Comparison of ENCODE assay signal across 20 cellular contexts in the genomic region with DNA sequence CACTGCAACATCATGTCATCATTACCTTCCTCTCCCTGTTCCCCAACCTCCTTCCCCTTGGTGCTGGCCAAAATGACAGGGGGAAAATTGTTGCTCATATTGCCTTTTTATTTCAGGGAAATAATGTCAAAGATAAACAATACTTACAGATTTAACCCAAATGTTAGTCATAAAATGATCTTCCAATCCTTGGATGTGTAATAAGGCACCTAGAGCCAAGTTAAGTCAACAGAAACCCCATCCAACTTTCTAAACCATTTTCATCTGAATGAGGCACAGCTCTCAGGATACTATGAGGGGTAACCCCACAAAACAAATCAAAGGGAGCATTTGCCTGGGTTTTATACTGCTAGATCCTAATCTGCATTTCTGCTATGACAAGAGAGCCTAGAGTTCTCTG.
"Had no signal": no experiment of that assay in that cellular context is flagged by ENCODE, and none has a peak within 500 bp of the region (broad histone marks: within the 10 kb centered on the region; RNA-seq: fewer than 3 reads in every experiment).

No MANE protein-coding gene starts in this region.

- DNase-seq: IMR-90, Karpas-422, KG1, MM.1S, NCI-H1092 treated with DMSO at 0.1 percent for 48 hours, NCI-H1436, NCI-H187, NCI-H2029, NCI-H2227 treated with DMSO at 0.1 percent for 48 hours, NCI-H524, NCI-H526 treated with DMSO at 0.1 percent for 48 hours, NCI-H774, Right ventricle myocardium superior, RPMI8226, SIG-M5, SW 1271 had no signal

- H3K27ac ChIP-seq: SJSA1, SK-N-MC had no signal

- H3K27me3 ChIP-seq: SJSA1 had no signal

- FAIRE-seq: HepG2, RCC 7860 had no signal

- H3K4me1 ChIP-seq: SJSA1 had no signal

- H3K4me3 ChIP-seq: SJSA1, SK-N-MC had no signal

- ATAC-seq: HepG2 had no signal

- H3K9me3 ChIP-seq: SJSA1 had no signal

- H3K36me3 ChIP-seq: SJSA1 had no signal
